Comparison of ENCODE assay signal across 14 cellular contexts in the genomic region with DNA sequence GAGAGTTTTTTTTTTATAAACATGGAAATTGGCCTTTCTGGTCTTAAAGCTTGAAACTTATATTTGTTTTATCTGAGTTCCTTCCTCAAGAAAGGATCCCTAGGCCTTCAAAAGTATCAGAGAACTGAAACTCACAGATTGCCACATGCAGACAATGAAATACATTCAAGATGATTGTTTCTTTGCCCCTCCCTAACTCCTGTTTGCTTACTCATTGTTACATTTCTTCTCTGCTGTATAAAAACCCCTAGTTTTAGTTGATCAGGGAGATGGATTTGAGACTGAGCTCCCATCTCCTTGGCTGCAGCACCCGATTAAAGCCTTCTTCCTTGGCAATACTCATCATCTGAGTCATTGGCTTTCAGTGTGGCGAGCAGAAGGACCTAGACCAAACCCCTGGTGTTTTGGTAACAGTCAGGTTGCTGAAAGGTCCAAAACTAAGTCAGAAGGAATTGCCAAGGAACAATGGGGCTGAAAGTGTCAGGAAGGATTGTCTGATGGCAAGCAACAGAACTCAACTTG.
A peak's percentile ranks its signal among the peaks of the same experiment; 100 is the strongest.
DNase-seq lines count a peak whose midpoint lies in the region; TF ChIP-seq lines count a peak whose summit lies in the region.
"Had no signal": no experiment of that assay in that cellular context is flagged by ENCODE, and none has a peak within 500 bp of the region (broad histone marks: within the 10 kb centered on the region; RNA-seq: fewer than 3 reads in every experiment).

No MANE protein-coding gene starts in this region.

- BruUV-seq in mammary epithelial cell (replicated peaks; lab: Mats Ljungman, UMichigan) (no TSS peak), Caco-2 (replicated peaks; lab: Mats Ljungman, UMichigan) (no TSS peak)

- H3K4me3 ChIP-seq in mammary epithelial cell (replicated peaks in 1 of 3; ENCODE audit: insufficient read depth in 1 of 3, low read depth in 2 of 3, low read length in 3 of 3) (no peak overlapping the region), breast epithelium (no peak overlapping the region), Caco-2 (ENCODE audit: low read depth, low read length) (no peak overlapping the region)

- no peak overlapping the region for H3K4me3 Mint-ChIP-seq in dendritic cell treated with granulocyte-macrophage colony-stimulating factor and Interleukin-4, amounts not matched to agents 40 ng/mL and 50 ng/mL, for 4 days
- no peak overlapping the region for H3K4me3 Mint-ChIP-seq in Caco-2 (ENCODE audit: unreplicated experiment)
- no peak overlapping the region for H3K4me3 Mint-ChIP-seq in activated naive CD4-positive, alpha-beta T cell treated with anti-CD3 and anti-CD28 coated beads for 36 hours
- H3K4me3 Mint-ChIP-seq: B cell; CD4-positive, alpha-beta memory T cell; H9 had no signal

- DNase-seq in mammary epithelial cell (peak; percentile 48), breast epithelium (ENCODE audit: low spot score in 2 of 2) (no peak), MV-4-11 (lab: John Stamatoyannopoulos, UW) (peak; percentile 85), NCI-H2171 treated with DMSO at 0.1 percent for 48 hours (lab: John Stamatoyannopoulos, UW) (no peak), Caco-2 (no peak)
- no peak for DNase-seq in activated naive CD4-positive, alpha-beta T cell treated with anti-CD3 and anti-CD28 coated beads for 36 hours
- DNase-seq: C1 segment of cervical spinal cord; CD4-positive, alpha-beta memory T cell; DND-41; GDM1; GOT3; H9 had no signal

- no peak overlapping the region for H3K9ac ChIP-seq in mammary epithelial cell (ENCODE audit: insufficient read depth, low read length)

- dilution Hi-C loops in mammary epithelial cell (cut with HindIII; ENCODE audit: low sequenced_read_pairs) = no loop called here

- H2AFZ ChIP-seq in mammary epithelial cell (ENCODE audit: low read depth, low read length) = no peak overlapping the region

- whole genome bisulfite sequencing in mammary epithelial cell (ENCODE audit: low coverage, missing lambda C conversion rate) = 95% methylated on average over 2 of the region's 2 CpGs

- H3K27ac ChIP-seq in mammary epithelial cell (ENCODE audit: insufficient read depth, low read depth, low read length) = no peak overlapping the region
- H3K27ac ChIP-seq in breast epithelium = no peak overlapping the region

- intact Hi-C loops in mammary epithelial cell (cut with micrococcal nuclease) (no loop called here), breast epithelium (cut with DNase I; ENCODE audit: low total_unique reads) (no loop called here), Caco-2 (cut with micrococcal nuclease; ENCODE audit: unreplicated experiment) (no loop called here)
- intact Hi-C loops in dendritic cell treated with granulocyte-macrophage colony-stimulating factor and Interleukin-4, amounts not matched to agents 40 ng/mL and 50 ng/mL, for 4 days (cut with micrococcal nuclease) = no loop called here
- intact Hi-C loops in activated naive CD4-positive, alpha-beta T cell treated with anti-CD3 and anti-CD28 coated beads for 36 hours (cut with micrococcal nuclease) = no loop called here

- peaks cover 16% of the 10 kb centered on the region for H3K4me1 Mint-ChIP-seq in dendritic cell treated with granulocyte-macrophage colony-stimulating factor and Interleukin-4, amounts not matched to agents 40 ng/mL and 50 ng/mL, for 4 days (ENCODE audit: low read depth)
- H3K4me1 Mint-ChIP-seq in Caco-2 (ENCODE audit: low read depth, unreplicated experiment) = peaks cover 11% of the 10 kb centered on the region
- H3K4me1 Mint-ChIP-seq in activated naive CD4-positive, alpha-beta T cell treated with anti-CD3 and anti-CD28 coated beads for 36 hours (ENCODE audit: low read depth) = no peaks in the 10 kb centered on the region
- H3K4me1 Mint-ChIP-seq: CD4-positive, alpha-beta memory T cell had no signal

- peaks cover 5% of the 10 kb centered on the region for H3K36me3 Mint-ChIP-seq in dendritic cell treated with granulocyte-macrophage colony-stimulating factor and Interleukin-4, amounts not matched to agents 40 ng/mL and 50 ng/mL, for 4 days (ENCODE audit: low read depth)
- H3K36me3 Mint-ChIP-seq in Caco-2 (ENCODE audit: insufficient read depth, unreplicated experiment) = no peaks in the 10 kb centered on the region
- no peaks in the 10 kb centered on the region for H3K36me3 Mint-ChIP-seq in activated naive CD4-positive, alpha-beta T cell treated with anti-CD3 and anti-CD28 coated beads for 36 hours (ENCODE audit: low read depth)

- TF ChIP-seq CTCF in mammary epithelial cell (conservative IDR thresholded peaks at IDR 0.05 in 1 of 2, IDR thresholded peaks at IDR 0.05 in 1 of 2; ENCODE audit: extremely low read depth in 1 of 2, insufficient read depth in 1 of 2, low read depth in 1 of 2, low read length in 2 of 2) (no peak), breast epithelium (IDR thresholded peaks at IDR 0.05) (no peak), Caco-2 (IDR thresholded peaks at IDR 0.05; ENCODE audit: insufficient read depth in 1 of 2, low read depth in 1 of 2, low read length in 1 of 2, severe bottlenecking in 1 of 2, unreplicated experiment in 1 of 2) (no peak)

- H3K9me3 ChIP-seq in mammary epithelial cell (replicated peaks; ENCODE audit: insufficient read depth, low read length) = peaks cover 20% of the 10 kb centered on the region
- no peaks in the 10 kb centered on the region for H3K9me3 ChIP-seq in breast epithelium
- peaks cover 22% of the 10 kb centered on the region for H3K9me3 ChIP-seq in Caco-2

- CTCF ChIA-PET in mammary epithelial cell (lab: Charles Lee; ENCODE audit: low non-redundant PET) (no interaction called here), Caco-2 (lab: Charles Lee) (no interaction called here)
- CTCF ChIA-PET in activated naive CD4-positive, alpha-beta T cell treated with anti-CD3 and anti-CD28 coated beads for 36 hours (lab: Charles Lee) = no interaction called here

- TF ChIP-seq POLR2A in breast epithelium (IDR thresholded peaks at IDR 0.05) = no peak

- no peaks in the 10 kb centered on the region for H3K36me3 ChIP-seq in mammary epithelial cell (ENCODE audit: insufficient read depth, low read length)
- no peaks in the 10 kb centered on the region for H3K36me3 ChIP-seq in breast epithelium
- H3K36me3 ChIP-seq in Caco-2 (ENCODE audit: control insufficient read depth, insufficient read depth, low read length) = no peaks in the 10 kb centered on the region

- no peaks in the 10 kb centered on the region for H4K20me1 ChIP-seq in mammary epithelial cell (ENCODE audit: insufficient read depth, low read length)

- POLR2A ChIA-PET in Caco-2 (lab: Charles Lee) = no interaction called here

- no peaks in the 10 kb centered on the region for H3K4me1 ChIP-seq in mammary epithelial cell (ENCODE audit: insufficient read depth, low read length)
- no peaks in the 10 kb centered on the region for H3K4me1 ChIP-seq in breast epithelium
- H3K4me1 ChIP-seq in Caco-2 = peaks cover 12% of the 10 kb centered on the region

- H3K27me3 ChIP-seq in mammary epithelial cell (ENCODE audit: insufficient read depth, low read length) (no peaks in the 10 kb centered on the region), breast epithelium (peaks cover 0 to 6% of the 10 kb centered on the region in 2 donors), Caco-2 (replicated peaks; ENCODE audit: control insufficient read depth, insufficient read depth, low read length) (no peaks in the 10 kb centered on the region)

- H3K27me3 Mint-ChIP-seq in dendritic cell treated with granulocyte-macrophage colony-stimulating factor and Interleukin-4, amounts not matched to agents 40 ng/mL and 50 ng/mL, for 4 days = peaks cover 33% of the 10 kb centered on the region
- no peaks in the 10 kb centered on the region for H3K27me3 Mint-ChIP-seq in Caco-2 (ENCODE audit: insufficient read depth, unreplicated experiment)
- peaks cover 18% of the 10 kb centered on the region for H3K27me3 Mint-ChIP-seq in activated naive CD4-positive, alpha-beta T cell treated with anti-CD3 and anti-CD28 coated beads for 36 hours (ENCODE audit: low read depth)

- in situ Hi-C loops in mammary epithelial cell (cut with MboI; ENCODE audit: low sequenced_read_pairs in 2 of 2) = no loop called here

- H3K4me2 ChIP-seq in mammary epithelial cell (ENCODE audit: insufficient read depth, low read depth, low read length) = no peak overlapping the region

- H3K9me3 Mint-ChIP-seq in dendritic cell treated with granulocyte-macrophage colony-stimulating factor and Interleukin-4, amounts not matched to agents 40 ng/mL and 50 ng/mL, for 4 days = peaks cover 50% of the 10 kb centered on the region
- peaks cover 54% of the 10 kb centered on the region for H3K9me3 Mint-ChIP-seq in Caco-2 (ENCODE audit: unreplicated experiment)
- H3K9me3 Mint-ChIP-seq in activated naive CD4-positive, alpha-beta T cell treated with anti-CD3 and anti-CD28 coated beads for 36 hours = peaks cover 25% of the 10 kb centered on the region

- H3K79me2 ChIP-seq in mammary epithelial cell (ENCODE audit: insufficient read depth, low read length) = no peaks in the 10 kb centered on the region

- peak overlapping the region; percentile 47 for H3K27ac Mint-ChIP-seq in dendritic cell treated with granulocyte-macrophage colony-stimulating factor and Interleukin-4, amounts not matched to agents 40 ng/mL and 50 ng/mL, for 4 days
- H3K27ac Mint-ChIP-seq in Caco-2 (ENCODE audit: unreplicated experiment) = no peak overlapping the region
- no peak overlapping the region for H3K27ac Mint-ChIP-seq in activated naive CD4-positive, alpha-beta T cell treated with anti-CD3 and anti-CD28 coated beads for 36 hours
- H3K27ac Mint-ChIP-seq: B cell; CD4-positive, alpha-beta memory T cell; H9 had no signal

Comparison
In these comparisons a context has a peak if more than half of its experiments do, and no peak if none do; other contexts are left out.
1. DNase-seq: peak in mammary epithelial cell (single experiment) and MV-4-11 (single experiment); none in breast epithelium (0 of 2), NCI-H2171 treated with DMSO at 0.1 percent for 48 hours (single experiment), Caco-2 (0 of 2) and activated naive CD4-positive, alpha-beta T cell treated with anti-CD3 and anti-CD28 coated beads for 36 hours (single experiment).